ENCODE assay signal across 1 cellular context in the genomic region with DNA sequence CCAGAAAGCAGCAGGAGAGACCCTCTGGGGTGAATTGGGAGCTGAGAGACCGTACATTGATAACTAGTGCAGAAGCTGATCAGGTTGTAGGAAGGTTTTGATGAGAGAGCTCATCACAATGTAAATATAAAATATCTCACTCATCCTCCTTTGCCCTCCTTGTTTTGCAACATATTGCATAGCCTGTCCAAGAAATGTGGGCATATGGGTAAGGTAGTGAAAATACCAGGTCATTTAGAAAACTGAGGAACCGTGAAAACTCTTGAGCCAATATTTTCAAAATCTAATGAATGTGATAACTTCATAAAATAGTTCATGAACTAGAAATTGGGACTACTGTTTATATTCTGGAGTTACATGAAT.
TF ChIP-seq lines count a peak whose summit lies in the region.

No MANE protein-coding gene starts in this region.

TF ChIP-seq in GM23338, 12 proteins besides CTCF, POLR2A, EP300 and RAD21 (continued from another document):
- TF ChIP-seq, protein P1, sequence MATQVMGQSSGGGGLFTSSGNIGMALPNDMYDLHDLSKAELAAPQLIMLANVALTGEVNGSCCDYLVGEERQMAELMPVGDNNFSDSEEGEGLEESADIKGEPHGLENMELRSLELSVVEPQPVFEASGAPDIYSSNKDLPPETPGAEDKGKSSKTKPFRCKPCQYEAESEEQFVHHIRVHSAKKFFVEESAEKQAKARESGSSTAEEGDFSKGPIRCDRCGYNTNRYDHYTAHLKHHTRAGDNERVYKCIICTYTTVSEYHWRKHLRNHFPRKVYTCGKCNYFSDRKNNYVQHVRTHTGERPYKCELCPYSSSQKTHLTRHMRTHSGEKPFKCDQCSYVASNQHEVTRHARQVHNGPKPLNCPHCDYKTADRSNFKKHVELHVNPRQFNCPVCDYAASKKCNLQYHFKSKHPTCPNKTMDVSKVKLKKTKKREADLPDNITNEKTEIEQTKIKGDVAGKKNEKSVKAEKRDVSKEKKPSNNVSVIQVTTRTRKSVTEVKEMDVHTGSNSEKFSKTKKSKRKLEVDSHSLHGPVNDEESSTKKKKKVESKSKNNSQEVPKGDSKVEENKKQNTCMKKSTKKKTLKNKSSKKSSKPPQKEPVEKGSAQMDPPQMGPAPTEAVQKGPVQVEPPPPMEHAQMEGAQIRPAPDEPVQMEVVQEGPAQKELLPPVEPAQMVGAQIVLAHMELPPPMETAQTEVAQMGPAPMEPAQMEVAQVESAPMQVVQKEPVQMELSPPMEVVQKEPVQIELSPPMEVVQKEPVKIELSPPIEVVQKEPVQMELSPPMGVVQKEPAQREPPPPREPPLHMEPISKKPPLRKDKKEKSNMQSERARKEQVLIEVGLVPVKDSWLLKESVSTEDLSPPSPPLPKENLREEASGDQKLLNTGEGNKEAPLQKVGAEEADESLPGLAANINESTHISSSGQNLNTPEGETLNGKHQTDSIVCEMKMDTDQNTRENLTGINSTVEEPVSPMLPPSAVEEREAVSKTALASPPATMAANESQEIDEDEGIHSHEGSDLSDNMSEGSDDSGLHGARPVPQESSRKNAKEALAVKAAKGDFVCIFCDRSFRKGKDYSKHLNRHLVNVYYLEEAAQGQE (IDR thresholded peaks at IDR 0.05; ENCODE audit: unreplicated experiment), result no peak
- TF ChIP-seq EZH2 (IDR thresholded peaks at IDR 0.05; ENCODE audit: low read depth, unreplicated experiment) (no peak), ZNF114 (CRISPR knock-in tag; IDR thresholded peaks at IDR 0.05) (no peak), CREB1 (CRISPR knock-in tag; IDR thresholded peaks at IDR 0.05; ENCODE audit: low read depth) (no peak), POLR2AphosphoS5 (IDR thresholded peaks at IDR 0.05; ENCODE audit: low read depth) (no peak), ZNF331 (CRISPR knock-in tag; IDR thresholded peaks at IDR 0.05; ENCODE audit: low read depth) (no peak), EZH2phosphoT487 (IDR thresholded peaks at IDR 0.05; ENCODE audit: unreplicated experiment) (no peak), STAT1 (IDR thresholded peaks at IDR 0.05; ENCODE audit: unreplicated experiment) (no peak)
- TF ChIP-seq, protein P2, sequence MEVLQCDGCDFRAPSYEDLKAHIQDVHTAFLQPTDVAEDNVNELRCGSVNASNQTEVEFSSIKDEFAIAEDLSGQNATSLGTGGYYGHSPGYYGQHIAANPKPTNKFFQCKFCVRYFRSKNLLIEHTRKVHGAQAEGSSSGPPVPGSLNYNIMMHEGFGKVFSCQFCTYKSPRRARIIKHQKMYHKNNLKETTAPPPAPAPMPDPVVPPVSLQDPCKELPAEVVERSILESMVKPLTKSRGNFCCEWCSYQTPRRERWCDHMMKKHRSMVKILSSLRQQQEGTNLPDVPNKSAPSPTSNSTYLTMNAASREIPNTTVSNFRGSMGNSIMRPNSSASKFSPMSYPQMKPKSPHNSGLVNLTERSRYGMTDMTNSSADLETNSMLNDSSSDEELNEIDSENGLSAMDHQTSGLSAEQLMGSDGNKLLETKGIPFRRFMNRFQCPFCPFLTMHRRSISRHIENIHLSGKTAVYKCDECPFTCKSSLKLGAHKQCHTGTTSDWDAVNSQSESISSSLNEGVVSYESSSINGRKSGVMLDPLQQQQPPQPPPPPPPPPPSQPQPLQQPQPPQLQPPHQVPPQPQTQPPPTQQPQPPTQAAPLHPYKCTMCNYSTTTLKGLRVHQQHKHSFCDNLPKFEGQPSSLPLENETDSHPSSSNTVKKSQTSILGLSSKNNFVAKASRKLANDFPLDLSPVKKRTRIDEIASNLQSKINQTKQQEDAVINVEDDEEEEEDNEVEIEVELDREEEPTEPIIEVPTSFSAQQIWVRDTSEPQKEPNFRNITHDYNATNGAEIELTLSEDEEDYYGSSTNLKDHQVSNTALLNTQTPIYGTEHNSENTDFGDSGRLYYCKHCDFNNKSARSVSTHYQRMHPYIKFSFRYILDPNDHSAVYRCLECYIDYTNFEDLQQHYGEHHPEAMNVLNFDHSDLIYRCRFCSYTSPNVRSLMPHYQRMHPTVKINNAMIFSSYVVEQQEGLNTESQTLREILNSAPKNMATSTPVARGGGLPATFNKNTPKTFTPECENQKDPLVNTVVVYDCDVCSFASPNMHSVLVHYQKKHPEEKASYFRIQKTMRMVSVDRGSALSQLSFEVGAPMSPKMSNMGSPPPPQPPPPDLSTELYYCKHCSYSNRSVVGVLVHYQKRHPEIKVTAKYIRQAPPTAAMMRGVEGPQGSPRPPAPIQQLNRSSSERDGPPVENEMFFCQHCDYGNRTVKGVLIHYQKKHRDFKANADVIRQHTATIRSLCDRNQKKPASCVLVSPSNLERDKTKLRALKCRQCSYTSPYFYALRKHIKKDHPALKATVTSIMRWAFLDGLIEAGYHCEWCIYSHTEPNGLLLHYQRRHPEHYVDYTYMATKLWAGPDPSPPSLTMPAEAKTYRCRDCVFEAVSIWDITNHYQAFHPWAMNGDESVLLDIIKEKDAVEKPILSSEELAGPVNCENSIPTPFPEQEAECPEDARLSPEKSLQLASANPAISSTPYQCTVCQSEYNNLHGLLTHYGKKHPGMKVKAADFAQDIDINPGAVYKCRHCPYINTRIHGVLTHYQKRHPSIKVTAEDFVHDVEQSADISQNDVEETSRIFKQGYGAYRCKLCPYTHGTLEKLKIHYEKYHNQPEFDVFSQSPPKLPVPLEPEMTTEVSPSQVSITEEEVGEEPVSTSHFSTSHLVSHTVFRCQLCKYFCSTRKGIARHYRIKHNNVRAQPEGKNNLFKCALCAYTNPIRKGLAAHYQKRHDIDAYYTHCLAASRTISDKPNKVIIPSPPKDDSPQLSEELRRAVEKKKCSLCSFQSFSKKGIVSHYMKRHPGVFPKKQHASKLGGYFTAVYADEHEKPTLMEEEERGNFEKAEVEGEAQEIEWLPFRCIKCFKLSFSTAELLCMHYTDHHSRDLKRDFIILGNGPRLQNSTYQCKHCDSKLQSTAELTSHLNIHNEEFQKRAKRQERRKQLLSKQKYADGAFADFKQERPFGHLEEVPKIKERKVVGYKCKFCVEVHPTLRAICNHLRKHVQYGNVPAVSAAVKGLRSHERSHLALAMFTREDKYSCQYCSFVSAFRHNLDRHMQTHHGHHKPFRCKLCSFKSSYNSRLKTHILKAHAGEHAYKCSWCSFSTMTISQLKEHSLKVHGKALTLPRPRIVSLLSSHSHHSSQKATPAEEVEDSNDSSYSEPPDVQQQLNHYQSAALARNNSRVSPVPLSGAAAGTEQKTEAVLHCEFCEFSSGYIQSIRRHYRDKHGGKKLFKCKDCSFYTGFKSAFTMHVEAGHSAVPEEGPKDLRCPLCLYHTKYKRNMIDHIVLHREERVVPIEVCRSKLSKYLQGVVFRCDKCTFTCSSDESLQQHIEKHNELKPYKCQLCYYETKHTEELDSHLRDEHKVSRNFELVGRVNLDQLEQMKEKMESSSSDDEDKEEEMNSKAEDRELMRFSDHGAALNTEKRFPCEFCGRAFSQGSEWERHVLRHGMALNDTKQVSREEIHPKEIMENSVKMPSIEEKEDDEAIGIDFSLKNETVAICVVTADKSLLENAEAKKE (CRISPR knock-in tag; IDR thresholded peaks at IDR 0.05), result no peak
